16 cellular contexts compared by ENCODE assay signal in the genomic region with DNA sequence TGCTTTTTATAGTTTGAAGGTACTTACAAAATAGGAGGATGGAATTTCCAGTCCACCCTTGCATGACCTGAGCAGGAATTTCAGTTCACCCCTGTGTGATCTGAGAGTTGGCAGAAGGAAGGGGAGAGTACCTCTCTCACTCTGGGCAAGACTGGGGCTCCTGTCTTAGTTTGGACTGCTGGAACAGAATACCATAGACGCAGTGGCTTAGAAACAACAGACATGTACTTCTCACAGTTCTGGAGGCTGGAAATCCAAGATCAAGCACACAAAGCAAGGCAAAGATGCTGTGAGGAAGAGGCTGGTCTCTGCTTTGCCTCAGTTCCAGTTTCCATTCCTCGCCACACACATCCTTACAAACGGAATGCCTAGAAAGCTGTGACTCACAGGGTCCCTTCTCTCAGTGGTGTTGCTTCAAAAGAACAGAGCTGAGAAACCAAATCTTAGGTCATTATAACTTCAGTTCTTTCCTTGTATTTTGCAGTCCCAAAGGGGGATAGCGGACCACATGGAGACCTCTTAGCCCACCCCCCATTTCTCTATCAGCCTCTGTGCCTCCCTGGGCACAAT.
A peak's percentile ranks its signal among the peaks of the same experiment; 100 is the strongest.
DNase-seq lines count a peak whose midpoint lies in the region; ATAC-seq and TF ChIP-seq lines count a peak whose summit lies in the region.
"Had no signal": no experiment of that assay in that cellular context is flagged by ENCODE, and none has a peak within 500 bp of the region (broad histone marks: within the 10 kb centered on the region; RNA-seq: fewer than 3 reads in every experiment).

No MANE protein-coding gene starts in this region.

- H3K9me3 ChIP-seq in ascending aorta (no peaks in the 10 kb centered on the region), gastroesophageal sphincter (no peaks in the 10 kb centered on the region), thoracic aorta (no peaks in the 10 kb centered on the region)
- H3K9me3 ChIP-seq in CD4-positive, alpha-beta T cell (ENCODE audit: control insufficient read depth, low read length), result no peaks in the 10 kb centered on the region
- H3K9me3 ChIP-seq: HAP-1 had no signal

- intact Hi-C loops in ascending aorta (cut with DNase I), result no loop called here
- intact Hi-C loops in CD4-positive, alpha-beta T cell (cut with DNase I, micrococcal nuclease), result no loop called here

- H3K4me1 ChIP-seq in ascending aorta (peaks cover 12 to 29% of the 10 kb centered on the region in 2 donors), gastroesophageal sphincter (peaks cover 5 to 70% (median 23%) of the 10 kb centered on the region in 3 donors), thoracic aorta (ENCODE audit: control insufficient read depth in 1 of 2, low read depth in 2 of 2) (peaks cover 11 to 68% of the 10 kb centered on the region in 2 donors)

- no peak for TF ChIP-seq EP300 in gastroesophageal sphincter (IDR thresholded peaks at IDR 0.05)

- no peak for ATAC-seq in gastroesophageal sphincter
- ATAC-seq in thoracic aorta (ENCODE audit: insufficient number of reproducible peaks, low FRiP score, low read depth), result no peak
- no peak for ATAC-seq in CD4-positive, alpha-beta T cell (ENCODE audit: poor library complexity)
- ATAC-seq: activated CD4-positive, CD25-positive, alpha-beta regulatory T cell treated with anti-CD3 and anti-CD28 coated beads, Interleukin-2, amount 50 U/mL, for 24 hours; foreskin keratinocyte had no signal

- no peak overlapping the region for H3K4me3 ChIP-seq in ascending aorta
- no peak overlapping the region for H3K4me3 ChIP-seq in gastroesophageal sphincter
- H3K4me3 ChIP-seq in thoracic aorta, result no peak overlapping the region
- H3K4me3 ChIP-seq: HAP-1 had no signal

- no peak overlapping the region for H3K4me3 Mint-ChIP-seq in CD4-positive, alpha-beta T cell
- H3K4me3 Mint-ChIP-seq: activated naive CD4-positive, alpha-beta T cell treated with anti-CD3 and anti-CD28 coated beads, Interleukin-2, amount 50 U/mL, for 24 hours; CD8-positive, alpha-beta memory T cell had no signal

- peak; percentile 45 for DNase-seq in HCEC 1CT
- no peak for DNase-seq in ascending aorta (ENCODE audit: low spot score in 2 of 2)
- no peak for DNase-seq in thoracic aorta (ENCODE audit: low spot score)
- no peak for DNase-seq in NCI-H510A treated with DMSO at 0.1 percent for 48 hours (lab: John Stamatoyannopoulos, UW)
- DNase-seq in CD4-positive, alpha-beta T cell, result no peak
- no peak for DNase-seq in HEK293T (ENCODE audit: extremely low spot score)
- DNase-seq in NCI-H2107 treated with DMSO at 0.1 percent for 48 hours (lab: John Stamatoyannopoulos, UW; ENCODE audit: unreplicated experiment), result no peak
- DNase-seq: activated CD8-positive, alpha-beta memory T cell treated with anti-CD3 and anti-CD28 coated beads, Interleukin-2, amount 50 U/mL, for 48 hours; CD8-positive, alpha-beta memory T cell; cortex of kidney; foreskin keratinocyte; stimulated activated CD4-positive, alpha-beta T cell treated with anti-CD3 and anti-CD28 coated beads, Interleukin-2, amount 100 ng/mL, for 48 hours had no signal

- H3K27ac ChIP-seq in ascending aorta (peak overlapping the region; percentile 40 to 76), gastroesophageal sphincter (peak overlapping the region in 3 of 4 donors; percentile 57 to 67 (median 63)), thoracic aorta (peak overlapping the region; percentile 59 to 63)
- no peak overlapping the region for H3K27ac ChIP-seq in CD4-positive, alpha-beta T cell (ENCODE audit: low read depth, low read length)
- H3K27ac ChIP-seq: foreskin keratinocyte had no signal

- H3K27me3 Mint-ChIP-seq in CD4-positive, alpha-beta T cell, result peaks cover 6% of the 10 kb centered on the region

- no peaks in the 10 kb centered on the region for H3K9me3 Mint-ChIP-seq in CD4-positive, alpha-beta T cell
- H3K9me3 Mint-ChIP-seq: activated naive CD4-positive, alpha-beta T cell treated with anti-CD3 and anti-CD28 coated beads, Interleukin-2, amount 50 U/mL, for 24 hours; CD8-positive, alpha-beta memory T cell had no signal

- H3K4me1 Mint-ChIP-seq in CD4-positive, alpha-beta T cell (ENCODE audit: low read depth), result no peaks in the 10 kb centered on the region
- H3K4me1 Mint-ChIP-seq: activated naive CD4-positive, alpha-beta T cell treated with anti-CD3 and anti-CD28 coated beads, Interleukin-2, amount 50 U/mL, for 24 hours; CD8-positive, alpha-beta memory T cell had no signal

- no peaks in the 10 kb centered on the region for H3K36me3 Mint-ChIP-seq in CD4-positive, alpha-beta T cell (ENCODE audit: low read depth)
- H3K36me3 Mint-ChIP-seq: activated naive CD4-positive, alpha-beta T cell treated with anti-CD3 and anti-CD28 coated beads, Interleukin-2, amount 50 U/mL, for 24 hours; CD8-positive, alpha-beta memory T cell had no signal

- POLR2A ChIA-PET in CD4-positive, alpha-beta T cell (lab: Charles Lee), result no interaction called here
- POLR2A ChIA-PET in HEK293T (lab: Yijun Ruan, JAX), result no interaction called here

- 47 to 51% methylated on average over 4 of the region's 4 CpGs for WGBS in gastroesophageal sphincter (ENCODE audit: low coverage in 1 of 2), 2 donors

- no peak for TF ChIP-seq POLR2A in gastroesophageal sphincter (IDR thresholded peaks at IDR 0.05)

- H3K27ac Mint-ChIP-seq in CD4-positive, alpha-beta T cell, result no peak overlapping the region
- H3K27ac Mint-ChIP-seq: activated naive CD4-positive, alpha-beta T cell treated with anti-CD3 and anti-CD28 coated beads, Interleukin-2, amount 50 U/mL, for 24 hours had no signal

- H3K36me3 ChIP-seq in ascending aorta, result no peaks in the 10 kb centered on the region
- no peaks in the 10 kb centered on the region for H3K36me3 ChIP-seq in gastroesophageal sphincter
- H3K36me3 ChIP-seq in thoracic aorta, result no peaks in the 10 kb centered on the region
- H3K36me3 ChIP-seq: HAP-1 had no signal

- TF ChIP-seq CTCF in ascending aorta (IDR thresholded peaks at IDR 0.05) (no peak), gastroesophageal sphincter (IDR thresholded peaks at IDR 0.05) (no peak), thoracic aorta (IDR thresholded peaks at IDR 0.05) (no peak)
- TF ChIP-seq CTCF in CD4-positive, alpha-beta T cell (IDR thresholded peaks at IDR 0.05), result no peak

- H3K27me3 ChIP-seq in ascending aorta (no peaks in the 10 kb centered on the region), gastroesophageal sphincter (no peaks in the 10 kb centered on the region), thoracic aorta (replicated peaks; ENCODE audit: insufficient read depth) (no peaks in the 10 kb centered on the region)
- H3K27me3 ChIP-seq in CD4-positive, alpha-beta T cell (ENCODE audit: control insufficient read depth, insufficient read depth, low read length), result no peaks in the 10 kb centered on the region
- H3K27me3 ChIP-seq: foreskin keratinocyte had no signal

- CTCF ChIA-PET in CD4-positive, alpha-beta T cell (lab: Charles Lee), result no interaction called here
- CTCF ChIA-PET in HEK293T (lab: Yijun Ruan, JAX), result no interaction called here

TF ChIP-seq in HEK293T, 16 proteins besides CTCF, POLR2A, EP300 and RAD21:
- TF ChIP-seq FOXA1 (IDR thresholded peaks at IDR 0.05) (no peak), BHLHE40 (IDR thresholded peaks at IDR 0.05; ENCODE audit: borderline replicate concordance) (no peak), ZNF384 (IDR thresholded peaks at IDR 0.05) (no peak)
TF ChIP-seq in HEK293T: peak in this region for 0.
